Comparison of ENCODE assay signal across 8 cellular contexts in the genomic region with DNA sequence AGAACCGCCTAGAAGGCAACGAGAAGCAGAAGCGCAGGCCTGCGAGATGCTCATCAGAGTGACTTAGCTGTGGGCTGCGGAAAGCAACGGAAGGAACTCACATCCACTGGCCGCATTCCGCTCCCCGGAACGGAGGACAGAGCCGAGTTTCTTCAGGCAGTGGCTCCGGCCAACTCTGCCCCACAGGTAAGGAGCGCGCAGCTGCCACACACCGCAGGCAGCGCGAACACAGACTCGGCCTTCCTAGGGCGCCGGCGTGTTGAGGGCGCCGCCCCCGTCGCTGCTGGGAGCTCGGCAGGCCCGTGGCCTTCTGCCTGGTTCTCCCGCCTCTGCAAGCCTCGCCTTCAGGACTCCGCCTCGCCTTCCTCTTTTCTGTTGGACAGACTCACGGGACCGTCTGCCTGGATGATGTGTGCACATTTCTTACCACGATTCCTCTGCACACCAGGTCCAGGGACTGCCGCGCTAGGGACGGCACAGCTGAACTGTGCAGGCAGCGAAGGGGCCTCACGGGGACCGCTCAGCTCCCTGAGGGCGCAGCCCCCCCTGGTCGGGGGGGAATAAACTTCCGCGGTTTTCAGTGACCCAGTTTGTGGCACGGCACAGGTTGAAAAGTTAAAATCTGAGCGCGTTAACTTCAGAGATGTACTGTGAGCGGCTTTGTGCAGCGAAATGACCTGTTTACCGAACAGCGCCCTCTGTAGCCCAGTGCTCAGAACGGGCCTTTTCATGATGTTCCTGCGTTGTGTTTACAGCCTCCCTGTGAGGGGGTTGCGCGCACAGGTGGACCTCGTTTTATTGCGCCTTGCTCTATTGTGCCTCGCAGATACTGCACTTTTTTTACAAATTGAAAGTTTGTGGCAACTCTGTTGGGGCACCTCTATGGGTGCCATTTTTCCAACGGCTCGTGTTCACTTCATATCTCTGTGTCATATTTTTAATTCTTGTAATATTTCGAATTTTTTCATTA. TPM values are rescaled to one million over a fixed set of nuclear protein-coding genes. Genes with fewer than 3 reads are reported as not detected.
DNase-seq lines count a peak whose midpoint lies in the region; ATAC-seq and TF ChIP-seq lines count a peak whose summit lies in the region.

No MANE protein-coding gene starts in this region.

- peak; percentile 86 for ATAC-seq in GM18868 (IDR thresholded peaks at IDR 0.05; ENCODE audit: unreplicated experiment)
- peak; percentile 80 for ATAC-seq in HG03159 (IDR thresholded peaks at IDR 0.05; ENCODE audit: unreplicated experiment)

- in situ Hi-C loops in ACHN (cut with HindIII; ENCODE audit: low pct_ligation_motif_present, low pct_unique_long_range_greater_than_20kb, low sequenced_read_pairs) = no loop called here

- H3K4me3 ChIP-seq in choroid plexus epithelial cell (ENCODE audit: low read depth, low read length) (peak overlapping the region; percentile 64), kidney epithelial cell (ENCODE audit: low read depth, low read length) (peak overlapping the region; percentile 45)

- DNase-seq in ACHN = peak; percentile 64
- peak; percentile 87 for DNase-seq in NCI-H345 treated with DMSO at 0.1 percent for 48 hours (lab: John Stamatoyannopoulos, UW; ENCODE audit: unreplicated experiment)
- DNase-seq in activated CD4-positive, alpha-beta T cell treated with anti-CD3 and anti-CD28 coated beads for 24 hours (ENCODE audit: low read depth in 2 of 2) = peak; percentile 70 to 77
- DNase-seq in choroid plexus epithelial cell (ENCODE audit: low read depth) = peak; percentile 87
- DNase-seq in kidney epithelial cell (ENCODE audit: low read depth) = peak; percentile 25
- peak; percentile 55 to 63 for DNase-seq in stimulated activated CD4-positive, alpha-beta T cell treated with anti-CD3 and anti-CD28 coated beads, Interleukin-15, amount 100 ng/mL, for 1 hour (ENCODE audit: low read depth in 1 of 2, low spot score in 1 of 2)

- no peaks in the 10 kb centered on the region for H3K27me3 ChIP-seq in kidney epithelial cell (ENCODE audit: control insufficient read depth, insufficient read depth, low read length)

- TF ChIP-seq CTCF in choroid plexus epithelial cell (conservative IDR thresholded peaks at IDR 0.05; ENCODE audit: low read depth, low read length) (peak; percentile 95), kidney epithelial cell (IDR thresholded peaks at IDR 0.05; ENCODE audit: insufficient read depth, low read length, poor library complexity, severe bottlenecking) (peak; percentile 86)

- H3K36me3 ChIP-seq in kidney epithelial cell (ENCODE audit: control insufficient read depth, insufficient read depth, low read length) = no peaks in the 10 kb centered on the region

RNA-seq across cellular contexts. Expression of a gene that starts 15.8 kb away (rescaled TPM):
- total RNA-seq in kidney epithelial cell = 1.1 TPM in 1 of 2 replicates, not detected in the other

RNA-seq across cellular contexts. Expression of a gene that starts 42.6 kb away (rescaled TPM):
- total RNA-seq in kidney epithelial cell = 62.6 and 75.0 TPM in 2 replicates

Comparison
In these comparisons a context has a peak if more than half of its experiments do, and no peak if none do; other contexts are left out.
1. Peak in every context shown above with its lines: DNase-seq, ATAC-seq and H3K4me3 ChIP-seq.
2. DNase-seq: peak in every context shown above with its lines; median percentile 87 in NCI-H345 treated with DMSO at 0.1 percent for 48 hours; 87 in choroid plexus epithelial cell; 74 in activated CD4-positive, alpha-beta T cell treated with anti-CD3 and anti-CD28 coated beads for 24 hours; 64 in ACHN; 59 in stimulated activated CD4-positive, alpha-beta T cell treated with anti-CD3 and anti-CD28 coated beads, Interleukin-15, amount 100 ng/mL, for 1 hour; 25 in kidney epithelial cell.